In genomic region chr5:69234457-69235268, GRCh38 we compare ENCODE assay signal across 1 cellular context.
TF ChIP-seq lines count a peak whose summit lies in the region.

CDK7 (plus strand) TSS chr5:69234886; CDS start chr5:69234976, 90 bp downstream.

TF ChIP-seq in HepG2, 621 proteins besides CTCF, POLR2A, EP300 and RAD21 (continued from another document and continues in another):
- TF ChIP-seq CEBPZ (IDR thresholded peaks at IDR 0.05; ENCODE audit: low read length): no peak
- TF ChIP-seq, protein P1, sequence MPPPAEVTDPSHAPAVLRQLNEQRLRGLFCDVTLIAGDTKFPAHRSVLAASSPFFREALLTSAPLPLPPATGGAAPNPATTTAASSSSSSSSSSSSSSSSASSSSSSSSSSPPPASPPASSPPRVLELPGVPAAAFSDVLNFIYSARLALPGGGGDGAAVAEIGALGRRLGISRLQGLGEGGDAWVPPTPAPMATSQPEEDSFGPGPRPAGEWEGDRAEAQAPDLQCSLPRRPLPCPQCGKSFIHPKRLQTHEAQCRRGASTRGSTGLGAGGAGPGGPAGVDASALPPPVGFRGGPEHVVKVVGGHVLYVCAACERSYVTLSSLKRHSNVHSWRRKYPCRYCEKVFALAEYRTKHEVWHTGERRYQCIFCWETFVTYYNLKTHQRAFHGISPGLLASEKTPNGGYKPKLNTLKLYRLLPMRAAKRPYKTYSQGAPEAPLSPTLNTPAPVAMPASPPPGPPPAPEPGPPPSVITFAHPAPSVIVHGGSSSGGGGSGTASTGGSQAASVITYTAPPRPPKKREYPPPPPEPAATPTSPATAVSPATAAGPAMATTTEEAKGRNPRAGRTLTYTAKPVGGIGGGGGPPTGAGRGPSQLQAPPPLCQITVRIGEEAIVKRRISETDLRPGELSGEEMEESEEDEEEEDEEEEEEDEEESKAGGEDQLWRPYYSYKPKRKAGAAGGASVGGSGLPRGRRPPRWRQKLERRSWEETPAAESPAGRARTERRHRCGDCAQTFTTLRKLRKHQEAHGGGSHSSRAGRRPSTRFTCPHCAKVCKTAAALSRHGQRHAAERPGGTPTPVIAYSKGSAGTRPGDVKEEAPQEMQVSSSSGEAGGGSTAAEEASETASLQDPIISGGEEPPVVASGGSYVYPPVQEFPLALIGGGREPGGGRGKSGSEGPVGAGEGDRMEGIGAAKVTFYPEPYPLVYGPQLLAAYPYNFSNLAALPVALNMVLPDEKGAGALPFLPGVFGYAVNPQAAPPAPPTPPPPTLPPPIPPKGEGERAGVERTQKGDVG (CRISPR knock-in tag; IDR thresholded peaks at IDR 0.05; ENCODE audit: borderline replicate concordance): 0 out of 2 replicates have a peak, but pooled peaks have one; percentile 31
- peak; percentile 40 for TF ChIP-seq AGO1 (IDR thresholded peaks at IDR 0.05; ENCODE audit: low read depth, low read length, poor library complexity, severe bottlenecking)
- TF ChIP-seq, protein P2, sequence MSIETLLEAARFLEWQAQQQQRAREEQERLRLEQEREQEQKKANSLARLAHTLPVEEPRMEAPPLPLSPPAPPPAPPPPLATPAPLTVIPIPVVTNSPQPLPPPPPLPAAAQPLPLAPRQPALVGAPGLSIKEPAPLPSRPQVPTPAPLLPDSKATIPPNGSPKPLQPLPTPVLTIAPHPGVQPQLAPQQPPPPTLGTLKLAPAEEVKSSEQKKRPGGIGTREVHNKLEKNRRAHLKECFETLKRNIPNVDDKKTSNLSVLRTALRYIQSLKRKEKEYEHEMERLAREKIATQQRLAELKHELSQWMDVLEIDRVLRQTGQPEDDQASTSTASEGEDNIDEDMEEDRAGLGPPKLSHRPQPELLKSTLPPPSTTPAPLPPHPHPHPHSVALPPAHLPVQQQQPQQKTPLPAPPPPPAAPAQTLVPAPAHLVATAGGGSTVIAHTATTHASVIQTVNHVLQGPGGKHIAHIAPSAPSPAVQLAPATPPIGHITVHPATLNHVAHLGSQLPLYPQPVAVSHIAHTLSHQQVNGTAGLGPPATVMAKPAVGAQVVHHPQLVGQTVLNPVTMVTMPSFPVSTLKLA (IDR thresholded peaks at IDR 0.05): peak; percentile 72
- TF ChIP-seq, protein P3, sequence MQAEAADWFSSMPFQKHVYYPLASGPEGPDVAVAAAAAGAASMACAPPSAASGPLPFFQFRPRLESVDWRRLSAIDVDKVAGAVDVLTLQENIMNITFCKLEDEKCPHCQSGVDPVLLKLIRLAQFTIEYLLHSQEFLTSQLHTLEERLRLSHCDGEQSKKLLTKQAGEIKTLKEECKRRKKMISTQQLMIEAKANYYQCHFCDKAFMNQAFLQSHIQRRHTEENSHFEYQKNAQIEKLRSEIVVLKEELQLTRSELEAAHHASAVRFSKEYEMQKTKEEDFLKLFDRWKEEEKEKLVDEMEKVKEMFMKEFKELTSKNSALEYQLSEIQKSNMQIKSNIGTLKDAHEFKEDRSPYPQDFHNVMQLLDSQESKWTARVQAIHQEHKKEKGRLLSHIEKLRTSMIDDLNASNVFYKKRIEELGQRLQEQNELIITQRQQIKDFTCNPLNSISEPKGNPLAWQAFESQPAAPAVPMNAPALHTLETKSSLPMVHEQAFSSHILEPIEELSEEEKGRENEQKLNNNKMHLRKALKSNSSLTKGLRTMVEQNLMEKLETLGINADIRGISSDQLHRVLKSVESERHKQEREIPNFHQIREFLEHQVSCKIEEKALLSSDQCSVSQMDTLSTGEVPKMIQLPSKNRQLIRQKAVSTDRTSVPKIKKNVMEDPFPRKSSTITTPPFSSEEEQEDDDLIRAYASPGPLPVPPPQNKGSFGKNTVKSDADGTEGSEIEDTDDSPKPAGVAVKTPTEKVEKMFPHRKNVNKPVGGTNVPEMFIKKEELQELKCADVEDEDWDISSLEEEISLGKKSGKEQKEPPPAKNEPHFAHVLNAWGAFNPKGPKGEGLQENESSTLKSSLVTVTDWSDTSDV (CRISPR knock-in tag; IDR thresholded peaks at IDR 0.05): 0 out of 2 replicates have a peak, but pooled peaks have one; percentile 58
- no peak for TF ChIP-seq ZNF281 (CRISPR knock-in tag; IDR thresholded peaks at IDR 0.05; ENCODE audit: borderline replicate concordance)
- 0 out of 2 replicates have a peak, but pooled peaks have one; percentile 48 for TF ChIP-seq ZKSCAN5 (CRISPR knock-in tag; IDR thresholded peaks at IDR 0.05)
- TF ChIP-seq ZNF335 (CRISPR knock-in tag; IDR thresholded peaks at IDR 0.05): peak; percentile 87
- TF ChIP-seq KDM2A (CRISPR knock-in tag; IDR thresholded peaks at IDR 0.05; ENCODE audit: borderline replicate concordance, low read depth): peak; percentile 93
- no peak for TF ChIP-seq ZNF225 (CRISPR knock-in tag; IDR thresholded peaks at IDR 0.05)
- TF ChIP-seq MIXL1 (CRISPR knock-in tag; IDR thresholded peaks at IDR 0.05): no peak
- peak; percentile 98 for TF ChIP-seq HDAC1 (CRISPR knock-in tag; IDR thresholded peaks at IDR 0.05)
- peak; percentile 92 for TF ChIP-seq GABPB1 (CRISPR knock-in tag; IDR thresholded peaks at IDR 0.05)
- TF ChIP-seq TCF7L2 (IDR thresholded peaks at IDR 0.05; ENCODE audit: low read depth, low read length): no peak
- TF ChIP-seq ELF1 (CRISPR knock-in tag; IDR thresholded peaks at IDR 0.05): peak; percentile 96
- TF ChIP-seq, protein P4, sequence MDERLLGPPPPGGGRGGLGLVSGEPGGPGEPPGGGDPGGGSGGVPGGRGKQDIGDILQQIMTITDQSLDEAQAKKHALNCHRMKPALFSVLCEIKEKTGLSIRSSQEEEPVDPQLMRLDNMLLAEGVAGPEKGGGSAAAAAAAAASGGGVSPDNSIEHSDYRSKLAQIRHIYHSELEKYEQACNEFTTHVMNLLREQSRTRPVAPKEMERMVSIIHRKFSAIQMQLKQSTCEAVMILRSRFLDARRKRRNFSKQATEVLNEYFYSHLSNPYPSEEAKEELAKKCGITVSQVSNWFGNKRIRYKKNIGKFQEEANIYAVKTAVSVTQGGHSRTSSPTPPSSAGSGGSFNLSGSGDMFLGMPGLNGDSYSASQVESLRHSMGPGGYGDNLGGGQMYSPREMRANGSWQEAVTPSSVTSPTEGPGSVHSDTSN (CRISPR knock-in tag; IDR thresholded peaks at IDR 0.05): no peak
- TF ChIP-seq, protein P5, sequence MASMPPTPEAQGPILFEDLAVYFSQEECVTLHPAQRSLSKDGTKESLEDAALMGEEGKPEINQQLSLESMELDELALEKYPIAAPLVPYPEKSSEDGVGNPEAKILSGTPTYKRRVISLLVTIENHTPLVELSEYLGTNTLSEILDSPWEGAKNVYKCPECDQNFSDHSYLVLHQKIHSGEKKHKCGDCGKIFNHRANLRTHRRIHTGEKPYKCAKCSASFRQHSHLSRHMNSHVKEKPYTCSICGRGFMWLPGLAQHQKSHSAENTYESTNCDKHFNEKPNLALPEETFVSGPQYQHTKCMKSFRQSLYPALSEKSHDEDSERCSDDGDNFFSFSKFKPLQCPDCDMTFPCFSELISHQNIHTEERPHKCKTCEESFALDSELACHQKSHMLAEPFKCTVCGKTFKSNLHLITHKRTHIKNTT (CRISPR knock-in tag; IDR thresholded peaks at IDR 0.05): no peak
- TF ChIP-seq, protein P6, sequence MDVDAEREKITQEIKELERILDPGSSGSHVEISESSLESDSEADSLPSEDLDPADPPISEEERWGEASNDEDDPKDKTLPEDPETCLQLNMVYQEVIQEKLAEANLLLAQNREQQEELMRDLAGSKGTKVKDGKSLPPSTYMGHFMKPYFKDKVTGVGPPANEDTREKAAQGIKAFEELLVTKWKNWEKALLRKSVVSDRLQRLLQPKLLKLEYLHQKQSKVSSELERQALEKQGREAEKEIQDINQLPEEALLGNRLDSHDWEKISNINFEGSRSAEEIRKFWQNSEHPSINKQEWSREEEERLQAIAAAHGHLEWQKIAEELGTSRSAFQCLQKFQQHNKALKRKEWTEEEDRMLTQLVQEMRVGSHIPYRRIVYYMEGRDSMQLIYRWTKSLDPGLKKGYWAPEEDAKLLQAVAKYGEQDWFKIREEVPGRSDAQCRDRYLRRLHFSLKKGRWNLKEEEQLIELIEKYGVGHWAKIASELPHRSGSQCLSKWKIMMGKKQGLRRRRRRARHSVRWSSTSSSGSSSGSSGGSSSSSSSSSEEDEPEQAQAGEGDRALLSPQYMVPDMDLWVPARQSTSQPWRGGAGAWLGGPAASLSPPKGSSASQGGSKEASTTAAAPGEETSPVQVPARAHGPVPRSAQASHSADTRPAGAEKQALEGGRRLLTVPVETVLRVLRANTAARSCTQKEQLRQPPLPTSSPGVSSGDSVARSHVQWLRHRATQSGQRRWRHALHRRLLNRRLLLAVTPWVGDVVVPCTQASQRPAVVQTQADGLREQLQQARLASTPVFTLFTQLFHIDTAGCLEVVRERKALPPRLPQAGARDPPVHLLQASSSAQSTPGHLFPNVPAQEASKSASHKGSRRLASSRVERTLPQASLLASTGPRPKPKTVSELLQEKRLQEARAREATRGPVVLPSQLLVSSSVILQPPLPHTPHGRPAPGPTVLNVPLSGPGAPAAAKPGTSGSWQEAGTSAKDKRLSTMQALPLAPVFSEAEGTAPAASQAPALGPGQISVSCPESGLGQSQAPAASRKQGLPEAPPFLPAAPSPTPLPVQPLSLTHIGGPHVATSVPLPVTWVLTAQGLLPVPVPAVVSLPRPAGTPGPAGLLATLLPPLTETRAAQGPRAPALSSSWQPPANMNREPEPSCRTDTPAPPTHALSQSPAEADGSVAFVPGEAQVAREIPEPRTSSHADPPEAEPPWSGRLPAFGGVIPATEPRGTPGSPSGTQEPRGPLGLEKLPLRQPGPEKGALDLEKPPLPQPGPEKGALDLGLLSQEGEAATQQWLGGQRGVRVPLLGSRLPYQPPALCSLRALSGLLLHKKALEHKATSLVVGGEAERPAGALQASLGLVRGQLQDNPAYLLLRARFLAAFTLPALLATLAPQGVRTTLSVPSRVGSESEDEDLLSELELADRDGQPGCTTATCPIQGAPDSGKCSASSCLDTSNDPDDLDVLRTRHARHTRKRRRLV (CRISPR knock-in tag; IDR thresholded peaks at IDR 0.05): 0 out of 2 replicates have a peak, but pooled peaks have one; percentile 31
- TF ChIP-seq AHR (CRISPR knock-in tag; IDR thresholded peaks at IDR 0.05): peak; percentile 55; the same call in 1 of the 2 replicates
- TF ChIP-seq ARNTL (CRISPR knock-in tag; IDR thresholded peaks at IDR 0.05): no peak
- no peak for TF ChIP-seq ZNF260 (CRISPR knock-in tag; IDR thresholded peaks at IDR 0.05; ENCODE audit: borderline replicate concordance, low read depth)
- TF ChIP-seq TRAFD1 (CRISPR knock-in tag; IDR thresholded peaks at IDR 0.05; ENCODE audit: borderline replicate concordance): 0 out of 2 replicates have a peak, but pooled peaks have one; percentile 62
- TF ChIP-seq ARHGAP35 (CRISPR knock-in tag; IDR thresholded peaks at IDR 0.05; ENCODE audit: borderline replicate concordance): peak; percentile 55; the same call in 1 of the 2 replicates
- no peak for TF ChIP-seq ZNF850 (CRISPR knock-in tag; conservative IDR thresholded peaks at IDR 0.05)
- TF ChIP-seq ZNF224 (CRISPR knock-in tag; IDR thresholded peaks at IDR 0.05): peak; percentile 75; the same call in 1 of the 2 replicates
- peak; percentile 71 for TF ChIP-seq POGZ (CRISPR knock-in tag; IDR thresholded peaks at IDR 0.05)
- peak; percentile 47; the same call in 1 of the 2 replicates for TF ChIP-seq KDM5A (IDR thresholded peaks at IDR 0.05; ENCODE audit: borderline replicate concordance, low read length)
- TF ChIP-seq POLR2G (IDR thresholded peaks at IDR 0.05; ENCODE audit: low read depth, low read length): peak; percentile 91
